1 cellular context compared by ENCODE assay signal in the genomic region with DNA sequence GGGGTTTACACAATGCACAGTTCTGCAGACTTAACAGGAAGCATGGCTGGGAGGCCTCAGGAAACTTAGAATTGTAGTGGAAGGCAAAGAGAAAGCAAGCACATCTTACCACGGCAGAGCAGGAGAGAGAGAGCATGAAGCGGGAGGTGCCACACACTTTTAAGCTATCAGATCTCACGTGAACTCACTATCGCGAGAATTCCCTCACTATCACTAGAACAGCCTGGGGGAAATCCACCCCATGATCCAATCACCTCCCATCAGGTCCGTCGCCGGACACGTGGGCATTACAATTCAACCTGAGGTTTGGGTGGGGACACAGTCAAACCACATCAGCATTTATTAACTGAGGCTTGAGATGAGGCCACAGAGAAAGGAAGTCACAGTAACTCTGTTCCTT.
TF ChIP-seq lines count a peak whose summit lies in the region.

No MANE protein-coding gene starts in this region.

TF ChIP-seq in GM23338, 12 proteins besides CTCF, POLR2A, EP300 and RAD21 (continued from another document):
- TF ChIP-seq, protein P1, sequence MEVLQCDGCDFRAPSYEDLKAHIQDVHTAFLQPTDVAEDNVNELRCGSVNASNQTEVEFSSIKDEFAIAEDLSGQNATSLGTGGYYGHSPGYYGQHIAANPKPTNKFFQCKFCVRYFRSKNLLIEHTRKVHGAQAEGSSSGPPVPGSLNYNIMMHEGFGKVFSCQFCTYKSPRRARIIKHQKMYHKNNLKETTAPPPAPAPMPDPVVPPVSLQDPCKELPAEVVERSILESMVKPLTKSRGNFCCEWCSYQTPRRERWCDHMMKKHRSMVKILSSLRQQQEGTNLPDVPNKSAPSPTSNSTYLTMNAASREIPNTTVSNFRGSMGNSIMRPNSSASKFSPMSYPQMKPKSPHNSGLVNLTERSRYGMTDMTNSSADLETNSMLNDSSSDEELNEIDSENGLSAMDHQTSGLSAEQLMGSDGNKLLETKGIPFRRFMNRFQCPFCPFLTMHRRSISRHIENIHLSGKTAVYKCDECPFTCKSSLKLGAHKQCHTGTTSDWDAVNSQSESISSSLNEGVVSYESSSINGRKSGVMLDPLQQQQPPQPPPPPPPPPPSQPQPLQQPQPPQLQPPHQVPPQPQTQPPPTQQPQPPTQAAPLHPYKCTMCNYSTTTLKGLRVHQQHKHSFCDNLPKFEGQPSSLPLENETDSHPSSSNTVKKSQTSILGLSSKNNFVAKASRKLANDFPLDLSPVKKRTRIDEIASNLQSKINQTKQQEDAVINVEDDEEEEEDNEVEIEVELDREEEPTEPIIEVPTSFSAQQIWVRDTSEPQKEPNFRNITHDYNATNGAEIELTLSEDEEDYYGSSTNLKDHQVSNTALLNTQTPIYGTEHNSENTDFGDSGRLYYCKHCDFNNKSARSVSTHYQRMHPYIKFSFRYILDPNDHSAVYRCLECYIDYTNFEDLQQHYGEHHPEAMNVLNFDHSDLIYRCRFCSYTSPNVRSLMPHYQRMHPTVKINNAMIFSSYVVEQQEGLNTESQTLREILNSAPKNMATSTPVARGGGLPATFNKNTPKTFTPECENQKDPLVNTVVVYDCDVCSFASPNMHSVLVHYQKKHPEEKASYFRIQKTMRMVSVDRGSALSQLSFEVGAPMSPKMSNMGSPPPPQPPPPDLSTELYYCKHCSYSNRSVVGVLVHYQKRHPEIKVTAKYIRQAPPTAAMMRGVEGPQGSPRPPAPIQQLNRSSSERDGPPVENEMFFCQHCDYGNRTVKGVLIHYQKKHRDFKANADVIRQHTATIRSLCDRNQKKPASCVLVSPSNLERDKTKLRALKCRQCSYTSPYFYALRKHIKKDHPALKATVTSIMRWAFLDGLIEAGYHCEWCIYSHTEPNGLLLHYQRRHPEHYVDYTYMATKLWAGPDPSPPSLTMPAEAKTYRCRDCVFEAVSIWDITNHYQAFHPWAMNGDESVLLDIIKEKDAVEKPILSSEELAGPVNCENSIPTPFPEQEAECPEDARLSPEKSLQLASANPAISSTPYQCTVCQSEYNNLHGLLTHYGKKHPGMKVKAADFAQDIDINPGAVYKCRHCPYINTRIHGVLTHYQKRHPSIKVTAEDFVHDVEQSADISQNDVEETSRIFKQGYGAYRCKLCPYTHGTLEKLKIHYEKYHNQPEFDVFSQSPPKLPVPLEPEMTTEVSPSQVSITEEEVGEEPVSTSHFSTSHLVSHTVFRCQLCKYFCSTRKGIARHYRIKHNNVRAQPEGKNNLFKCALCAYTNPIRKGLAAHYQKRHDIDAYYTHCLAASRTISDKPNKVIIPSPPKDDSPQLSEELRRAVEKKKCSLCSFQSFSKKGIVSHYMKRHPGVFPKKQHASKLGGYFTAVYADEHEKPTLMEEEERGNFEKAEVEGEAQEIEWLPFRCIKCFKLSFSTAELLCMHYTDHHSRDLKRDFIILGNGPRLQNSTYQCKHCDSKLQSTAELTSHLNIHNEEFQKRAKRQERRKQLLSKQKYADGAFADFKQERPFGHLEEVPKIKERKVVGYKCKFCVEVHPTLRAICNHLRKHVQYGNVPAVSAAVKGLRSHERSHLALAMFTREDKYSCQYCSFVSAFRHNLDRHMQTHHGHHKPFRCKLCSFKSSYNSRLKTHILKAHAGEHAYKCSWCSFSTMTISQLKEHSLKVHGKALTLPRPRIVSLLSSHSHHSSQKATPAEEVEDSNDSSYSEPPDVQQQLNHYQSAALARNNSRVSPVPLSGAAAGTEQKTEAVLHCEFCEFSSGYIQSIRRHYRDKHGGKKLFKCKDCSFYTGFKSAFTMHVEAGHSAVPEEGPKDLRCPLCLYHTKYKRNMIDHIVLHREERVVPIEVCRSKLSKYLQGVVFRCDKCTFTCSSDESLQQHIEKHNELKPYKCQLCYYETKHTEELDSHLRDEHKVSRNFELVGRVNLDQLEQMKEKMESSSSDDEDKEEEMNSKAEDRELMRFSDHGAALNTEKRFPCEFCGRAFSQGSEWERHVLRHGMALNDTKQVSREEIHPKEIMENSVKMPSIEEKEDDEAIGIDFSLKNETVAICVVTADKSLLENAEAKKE (CRISPR knock-in tag; IDR thresholded peaks at IDR 0.05) = no peak
- TF ChIP-seq EZH2phosphoT487 (IDR thresholded peaks at IDR 0.05; ENCODE audit: unreplicated experiment) (no peak), NANOG (IDR thresholded peaks at IDR 0.05; ENCODE audit: borderline replicate concordance) (no peak), ZNF331 (CRISPR knock-in tag; IDR thresholded peaks at IDR 0.05; ENCODE audit: low read depth) (no peak), CREB1 (CRISPR knock-in tag; IDR thresholded peaks at IDR 0.05; ENCODE audit: low read depth) (no peak), POLR2AphosphoS5 (IDR thresholded peaks at IDR 0.05; ENCODE audit: low read depth) (no peak), STAT1 (IDR thresholded peaks at IDR 0.05; ENCODE audit: unreplicated experiment) (no peak)
- TF ChIP-seq, protein P2, sequence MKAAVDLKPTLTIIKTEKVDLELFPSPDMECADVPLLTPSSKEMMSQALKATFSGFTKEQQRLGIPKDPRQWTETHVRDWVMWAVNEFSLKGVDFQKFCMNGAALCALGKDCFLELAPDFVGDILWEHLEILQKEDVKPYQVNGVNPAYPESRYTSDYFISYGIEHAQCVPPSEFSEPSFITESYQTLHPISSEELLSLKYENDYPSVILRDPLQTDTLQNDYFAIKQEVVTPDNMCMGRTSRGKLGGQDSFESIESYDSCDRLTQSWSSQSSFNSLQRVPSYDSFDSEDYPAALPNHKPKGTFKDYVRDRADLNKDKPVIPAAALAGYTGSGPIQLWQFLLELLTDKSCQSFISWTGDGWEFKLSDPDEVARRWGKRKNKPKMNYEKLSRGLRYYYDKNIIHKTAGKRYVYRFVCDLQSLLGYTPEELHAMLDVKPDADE (IDR thresholded peaks at IDR 0.05) = no peak
